ENCODE assay signal across 8 cellular contexts in genomic region chr9:35658894-35659220, GRCh38. TPM values are rescaled to one million over a fixed set of nuclear protein-coding genes. Genes with fewer than 3 reads are reported as not detected.
DNase-seq lines count a peak whose midpoint lies in the region; ATAC-seq, FAIRE-seq and TF ChIP-seq lines count a peak whose summit lies in the region.

No MANE protein-coding gene starts in this region.

- 0 out of 2 replicates have a peak, but pooled peaks cover 6% of the 10 kb centered on the region for H3K36me3 ChIP-seq in ACC112 (ENCODE audit: insufficient read depth, low read length)
- H3K36me3 ChIP-seq in mucosa of rectum (ENCODE audit: control insufficient read depth in 2 of 2, insufficient read depth in 2 of 2, low read length in 2 of 2), result peaks cover 0 to 13% of the 10 kb centered on the region in 2 donors

- TF ChIP-seq CTCF in GM12864 (IDR thresholded peaks at IDR 0.05; ENCODE audit: low read depth, low read length, missing control alignments), result no peak

- H2AFZ ChIP-seq in ACC112 (ENCODE audit: low read length, unreplicated experiment), result peak overlapping the region; percentile 59

- H3K4me1 Mint-ChIP-seq in effector memory CD8-positive, alpha-beta T cell (ENCODE audit: low read depth in 2 of 2), result peaks cover 67 to 70% of the 10 kb centered on the region in 2 donors

- H3K4me1 ChIP-seq in ACC112 (ENCODE audit: control insufficient read depth, insufficient read depth, low read length, unreplicated experiment) (peaks cover 50% of the 10 kb centered on the region), mucosa of rectum (ENCODE audit: control insufficient read depth in 2 of 2, insufficient read depth in 2 of 2, low read length in 2 of 2) (peaks cover 33 to 35% of the 10 kb centered on the region in 2 donors)

- H3K27ac ChIP-seq in ACC112 (ENCODE audit: low read depth, low read length), result peak overlapping the region; percentile 99
- peak overlapping the region; percentile 99 for H3K27ac ChIP-seq in mucosa of rectum (ENCODE audit: low read depth in 2 of 2, low read length in 2 of 2)

- peak overlapping the region; percentile 93 to 98 for H3K9ac ChIP-seq in mucosa of rectum (ENCODE audit: low read depth in 1 of 2, low read length in 2 of 2)

- DNase-seq in GM12864 (ENCODE audit: low read depth) (no peak), RCC 7860 (ENCODE audit: low spot score) (peak; percentile 60), ureter (ENCODE audit: low spot score) (no peak)
- DNase-seq in effector memory CD8-positive, alpha-beta T cell, result no peak

- no peak for FAIRE-seq in RCC 7860 (lab: Jason Lieb, UNC)

- peak overlapping the region; percentile 87 for H3K4me3 ChIP-seq in ACC112 (ENCODE audit: low read depth, low read length)
- peak overlapping the region; percentile 83 for H3K4me3 ChIP-seq in GM12864 (ENCODE audit: low read depth, low read length)
- H3K4me3 ChIP-seq in mucosa of rectum (ENCODE audit: low read length in 2 of 2), result peak overlapping the region; percentile 91 to 94

- H3K9me3 ChIP-seq in mucosa of rectum (ENCODE audit: control insufficient read depth in 2 of 2, low read length in 2 of 2), result no peaks in the 10 kb centered on the region

- ATAC-seq in effector memory CD8-positive, alpha-beta T cell (replicated peaks), result no peak
- ATAC-seq in GM19463 (IDR thresholded peaks at IDR 0.05; ENCODE audit: unreplicated experiment) (no peak), GM21619 (IDR thresholded peaks at IDR 0.05; ENCODE audit: unreplicated experiment) (no peak)

- peak overlapping the region; percentile 100 for H3K27ac Mint-ChIP-seq in effector memory CD8-positive, alpha-beta T cell

- H3K79me2 ChIP-seq in ACC112 (ENCODE audit: control insufficient read depth, insufficient read depth, low read length, unreplicated experiment), result peaks cover 19% of the 10 kb centered on the region

- peaks cover 59% of the 10 kb centered on the region for H3K36me3 Mint-ChIP-seq in effector memory CD8-positive, alpha-beta T cell (ENCODE audit: insufficient read depth)

- H3K4me3 Mint-ChIP-seq in effector memory CD8-positive, alpha-beta T cell, result peak overlapping the region; percentile 91 to 92

- H3K9me3 Mint-ChIP-seq in effector memory CD8-positive, alpha-beta T cell, result peaks cover 0 to 2% of the 10 kb centered on the region in 2 donors

- H3K27me3 ChIP-seq in ACC112 (ENCODE audit: insufficient read depth, low read length) (no peaks in the 10 kb centered on the region), mucosa of rectum (ENCODE audit: control insufficient read depth in 2 of 2, insufficient read depth in 2 of 2, low read length in 2 of 2) (no peaks in the 10 kb centered on the region)

- H3K27me3 Mint-ChIP-seq in effector memory CD8-positive, alpha-beta T cell, result no peaks in the 10 kb centered on the region

RNA-seq across cellular contexts. Expression of gene CCDC107, which starts 0.8 kb away (rescaled TPM):
- total RNA-seq in ureter, result 22.4 TPM

RNA-seq across cellular contexts. Expression of gene RMRP, which starts 1.0 kb away (rescaled TPM):
- total RNA-seq in ureter, result 3,373 TPM

RNA-seq across cellular contexts. Expression of gene ARHGEF39, which starts 6.1 kb away (rescaled TPM):
- 1.0 TPM for total RNA-seq in ureter

RNA-seq across cellular contexts. Expression of gene SIT1, which starts 8.1 kb away (rescaled TPM):
- 0.52 TPM for total RNA-seq in ureter

RNA-seq across cellular contexts. Expression of gene CA9, which starts 14.9 kb away (rescaled TPM):
- not detected for total RNA-seq in ureter
